Comparison of ENCODE assay signal across 1 cellular context in genomic region chr4:80125252-80126177, GRCh38.
TF ChIP-seq lines count a peak whose summit lies in the region.

No MANE protein-coding gene starts in this region.

TF ChIP-seq in GM23338, 12 proteins besides CTCF, POLR2A, EP300 and RAD21 (continued from another document):
- TF ChIP-seq, protein P1, sequence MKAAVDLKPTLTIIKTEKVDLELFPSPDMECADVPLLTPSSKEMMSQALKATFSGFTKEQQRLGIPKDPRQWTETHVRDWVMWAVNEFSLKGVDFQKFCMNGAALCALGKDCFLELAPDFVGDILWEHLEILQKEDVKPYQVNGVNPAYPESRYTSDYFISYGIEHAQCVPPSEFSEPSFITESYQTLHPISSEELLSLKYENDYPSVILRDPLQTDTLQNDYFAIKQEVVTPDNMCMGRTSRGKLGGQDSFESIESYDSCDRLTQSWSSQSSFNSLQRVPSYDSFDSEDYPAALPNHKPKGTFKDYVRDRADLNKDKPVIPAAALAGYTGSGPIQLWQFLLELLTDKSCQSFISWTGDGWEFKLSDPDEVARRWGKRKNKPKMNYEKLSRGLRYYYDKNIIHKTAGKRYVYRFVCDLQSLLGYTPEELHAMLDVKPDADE (IDR thresholded peaks at IDR 0.05), result no peak
- TF ChIP-seq ZNF331 (CRISPR knock-in tag; IDR thresholded peaks at IDR 0.05; ENCODE audit: low read depth), result no peak
- no peak for TF ChIP-seq STAT1 (IDR thresholded peaks at IDR 0.05; ENCODE audit: unreplicated experiment)
- no peak for TF ChIP-seq EZH2 (IDR thresholded peaks at IDR 0.05; ENCODE audit: low read depth, unreplicated experiment)
- TF ChIP-seq REST (IDR thresholded peaks at IDR 0.05; ENCODE audit: unreplicated experiment), result no peak
